Comparison of ENCODE assay signal across 29 cellular contexts in the genomic region with DNA sequence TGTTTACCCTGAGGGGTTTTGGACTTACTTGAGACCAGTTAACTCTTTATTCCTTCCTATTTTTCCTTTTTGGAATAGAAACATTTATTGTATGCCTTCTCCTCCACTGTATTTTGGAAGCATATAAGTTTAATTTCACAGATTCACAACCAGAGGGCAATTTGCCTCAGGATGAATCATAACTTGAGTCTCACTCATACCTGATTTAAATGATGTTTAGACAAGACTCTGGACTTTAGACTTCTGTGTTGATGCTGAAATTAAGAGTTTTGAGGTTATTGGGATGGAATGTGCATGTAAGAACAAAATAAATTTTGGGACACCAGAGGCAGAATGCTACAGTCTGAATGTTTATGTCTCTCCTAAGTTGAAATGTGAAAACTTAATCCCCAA. TPM values are rescaled to one million over a fixed set of nuclear protein-coding genes. Genes with fewer than 3 reads are reported as not detected.
DNase-seq lines count a peak whose midpoint lies in the region; ATAC-seq and TF ChIP-seq lines count a peak whose summit lies in the region.
"Had no signal": no experiment of that assay in that cellular context is flagged by ENCODE, and none has a peak within 500 bp of the region (broad histone marks: within the 10 kb centered on the region; RNA-seq: fewer than 3 reads in every experiment).

No MANE protein-coding gene starts in this region.

- no peaks in the 10 kb centered on the region; the same call in 1 of the 2 replicates for H3K4me1 ChIP-seq in GM23248 (ENCODE audit: insufficient read depth)
- H3K4me1 ChIP-seq: BLaER1 treated with 17β-estradiol and CSF1 and Interleukin-3, amounts not matched to agents 10 nM and 100 nM had no signal

- H3F3A ChIP-seq in GM23248 (ENCODE audit: insufficient read depth) = no peaks in the 10 kb centered on the region; the same call in 1 of the 2 replicates

- no peaks in the 10 kb centered on the region for H4K20me1 ChIP-seq in GM23248 (ENCODE audit: insufficient read depth)
- H4K20me1 ChIP-seq: BLaER1 treated with 17β-estradiol and CSF1 and Interleukin-3, amounts not matched to agents 10 nM and 100 nM had no signal

- DNase-seq in GM23248 (peak; percentile 10), RKO (ENCODE audit: low spot score) (peak; percentile 7), fibroblast of peridontal ligament (ENCODE audit: extremely low read depth) (peak; percentile 13), renal cortical epithelial cell (ENCODE audit: low read depth) (peak; percentile 7), omental fat pad (ENCODE audit: low spot score) (no peak)
- DNase-seq: AML-193; CD4-positive, alpha-beta memory T cell; COR-L47; DMS53; GDM1; Kasumi-1; MG63; NCI-H1417; NCI-H1694; NCI-H2081; NCI-H2227 treated with DMSO at 0.1 percent for 48 hours; NCI-H510A; NCI-H69; SHP77 treated with DMSO at 0.1 percent for 48 hours; SK-N-SH; SW 1271 had no signal

- in situ Hi-C loops in GM23248 (cut with MboI) = no loop called here

- no peaks in the 10 kb centered on the region for H3K27me3 ChIP-seq in GM23248 (replicated peaks; ENCODE audit: insufficient read depth)
- H3K27me3 ChIP-seq: BLaER1 treated with 17β-estradiol and CSF1 and Interleukin-3, amounts not matched to agents 10 nM and 100 nM; MG63 had no signal

- no peak overlapping the region for H3K27ac ChIP-seq in GM23248
- H3K27ac ChIP-seq: BLaER1 treated with 17β-estradiol and CSF1 and Interleukin-3, amounts not matched to agents 10 nM and 100 nM had no signal

- H3K4me3 ChIP-seq in GM23248 = no peak overlapping the region
- H3K4me3 ChIP-seq: BLaER1 treated with 17β-estradiol and CSF1 and Interleukin-3, amounts not matched to agents 10 nM and 100 nM; K562; MG63 had no signal

- no peak overlapping the region for H2AFZ ChIP-seq in GM23248

- no peak for ATAC-seq in GM21723 (IDR thresholded peaks at IDR 0.05; ENCODE audit: unreplicated experiment)
- no peak for ATAC-seq in omental fat pad (ENCODE audit: low FRiP score)
- no peak for ATAC-seq in HG02798 (IDR thresholded peaks at IDR 0.05; ENCODE audit: poor library complexity, unreplicated experiment)
- ATAC-seq: HepG2, K562, Panc1 had no signal

- no peaks in the 10 kb centered on the region for H3K79me2 ChIP-seq in GM23248 (ENCODE audit: insufficient read depth)

- H3K4me2 ChIP-seq in GM23248 (ENCODE audit: unreplicated experiment) = no peak overlapping the region
- H3K4me2 ChIP-seq: BLaER1 treated with 17β-estradiol and CSF1 and Interleukin-3, amounts not matched to agents 10 nM and 100 nM; SK-N-SH had no signal

- H3K9me3 ChIP-seq in GM23248 (ENCODE audit: low read depth) = no peaks in the 10 kb centered on the region

- no peak overlapping the region for H3K9ac ChIP-seq in GM23248
- H3K9ac ChIP-seq: BLaER1 treated with 17β-estradiol and CSF1 and Interleukin-3, amounts not matched to agents 10 nM and 100 nM; SK-N-SH had no signal

- no peaks in the 10 kb centered on the region for H3K9me2 ChIP-seq in GM23248 (ENCODE audit: insufficient read depth)
- H3K9me2 ChIP-seq: SK-N-SH had no signal

- TF ChIP-seq CTCF in omental fat pad (IDR thresholded peaks at IDR 0.05) = no peak

- H3K36me3 ChIP-seq in GM23248 (ENCODE audit: low read depth) = no peaks in the 10 kb centered on the region
- H3K36me3 ChIP-seq: BLaER1 treated with 17β-estradiol and CSF1 and Interleukin-3, amounts not matched to agents 10 nM and 100 nM; MG63 had no signal

RNA-seq across cellular contexts. Expression of a gene that starts 7.1 kb away (rescaled TPM):
- not detected in 2 replicates for total RNA-seq in GM23248 (2014; rRNA removed; shearing (Covaris generic))
- polyA plus RNA-seq in GM23248 (2016; fragmentation: Nextera tagmentation; extraction: Ambion mirVana) = not detected in 2 replicates
- total RNA-seq in renal cortical epithelial cell (not detected in 2 replicates), omental fat pad (not detected)
- total RNA-seq: CD4-positive, alpha-beta memory T cell; Daoy; HepG2; HT1080; K562 had no signal
- polyA plus RNA-seq: CD4-positive, alpha-beta memory T cell; HepG2; K562; SK-N-SH had no signal
